ENCODE assay signal across 12 cellular contexts in the genomic region with DNA sequence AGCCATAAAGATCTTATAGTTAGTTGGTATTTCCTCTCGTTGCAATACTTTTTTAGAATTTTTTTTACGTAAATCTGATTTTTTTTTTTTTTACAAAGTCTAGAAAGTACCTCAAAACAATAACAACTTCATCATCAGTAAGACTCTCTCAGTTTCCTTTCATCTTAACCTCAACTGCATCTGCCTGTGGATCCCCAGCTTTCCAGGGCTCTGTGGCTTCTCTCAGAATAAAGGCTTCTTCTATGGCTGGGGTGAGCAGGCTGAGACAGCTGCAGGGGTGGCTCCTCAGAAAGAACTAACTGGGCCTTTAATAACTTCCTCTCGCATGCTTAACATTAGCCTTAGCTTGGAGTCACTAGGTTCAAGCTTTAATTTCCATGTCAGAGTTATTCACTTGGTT. TPM values are rescaled to one million over a fixed set of nuclear protein-coding genes. Genes with fewer than 3 reads are reported as not detected.
DNase-seq lines count a peak whose midpoint lies in the region; ATAC-seq, FAIRE-seq and TF ChIP-seq lines count a peak whose summit lies in the region.
"Had no signal": no experiment of that assay in that cellular context is flagged by ENCODE, and none has a peak within 500 bp of the region (broad histone marks: within the 10 kb centered on the region; RNA-seq: fewer than 3 reads in every experiment).

No MANE protein-coding gene starts in this region.

- intact Hi-C loops in activated CD4-positive, alpha-beta memory T cell treated with anti-CD3 and anti-CD28 coated beads for 36 hours (cut with micrococcal nuclease), result loop anchor here (1.0 to 2.0 kb wide), 5 partner anchors 15 to 219 kb away; partner anchors contain the start of genes ZNF101 and ZNF93

- CTCF ChIA-PET in activated CD4-positive, alpha-beta memory T cell treated with anti-CD3 and anti-CD28 coated beads for 36 hours (lab: Charles Lee), result interaction anchor here (1.9 kb wide), 1 partner anchor 85 kb away, joined by 5 read pairs; the partner anchor contains the start of gene ZNF14

- H3K4me3 ChIP-seq in adipocyte (ENCODE audit: low read length) (peak overlapping the region; percentile 23), mesenchymal stem cell (ENCODE audit: insufficient read depth in 1 of 2, low read depth in 1 of 2, low read length in 2 of 2) (no peak overlapping the region)
- H3K4me3 ChIP-seq: cardiac muscle cell, left lung had no signal

- H3K27me3 ChIP-seq in adipocyte (replicated peaks; ENCODE audit: control insufficient read depth, insufficient read depth, low read length) (no peaks in the 10 kb centered on the region), H9 (ENCODE audit: insufficient read depth, low read length) (no peaks in the 10 kb centered on the region), mesenchymal stem cell (ENCODE audit: control insufficient read depth in 1 of 2, insufficient read depth in 1 of 2, low read length in 2 of 2) (no peaks in the 10 kb centered on the region)
- H3K27me3 ChIP-seq: cardiac muscle cell, left lung had no signal

- no peak overlapping the region for H2BK5ac ChIP-seq in H9 (ENCODE audit: insufficient read length, low read length)
- no peak overlapping the region for H2BK5ac ChIP-seq in mesenchymal stem cell (ENCODE audit: low read depth, low read length, poor library complexity, severe bottlenecking)

- FAIRE-seq in GM18507 (lab: Jason Lieb, UNC), result peak; percentile 18

- no peak overlapping the region for H2BK20ac ChIP-seq in H9 (ENCODE audit: low read depth, low read length, poor library complexity, severe bottlenecking)

- H3T11ph ChIP-seq in H9 (ENCODE audit: low read length), result no peak overlapping the region

- H3K9ac ChIP-seq in adipocyte (ENCODE audit: low read length) (no peak overlapping the region), H9 (ENCODE audit: extremely low read depth, insufficient read length, low read length) (no peak overlapping the region), mesenchymal stem cell (ENCODE audit: low read length) (no peak overlapping the region)

- H4K91ac ChIP-seq in H9 (ENCODE audit: insufficient read length, low read depth, low read length), result no peak overlapping the region
- no peak overlapping the region for H4K91ac ChIP-seq in mesenchymal stem cell (ENCODE audit: low read length)

- H3K4me2 ChIP-seq in H9 (ENCODE audit: insufficient read depth, insufficient read length, low read length), result no peak overlapping the region
- no peak overlapping the region for H3K4me2 ChIP-seq in mesenchymal stem cell (ENCODE audit: low read length, poor library complexity, severe bottlenecking)

- peaks cover 3% of the 10 kb centered on the region for H3K23me2 ChIP-seq in H9 (ENCODE audit: insufficient read length, low read depth, low read length, poor library complexity, severe bottlenecking)

- H2AK5ac ChIP-seq in H9 (ENCODE audit: insufficient read length, low read length) (no peak overlapping the region), mesenchymal stem cell (ENCODE audit: low read length, severe bottlenecking) (no peak overlapping the region)

- H3K36me3 Mint-ChIP-seq in activated CD4-positive, alpha-beta memory T cell treated with anti-CD3 and anti-CD28 coated beads for 36 hours, result peaks cover 71% of the 10 kb centered on the region
- H3K36me3 Mint-ChIP-seq in H9 (ENCODE audit: insufficient read depth in 1 of 3, low read depth in 3 of 3), result peaks cover 21 to 36% (median 29%) of the 10 kb centered on the region in 3 experiments; a peak in 6 of 7 replicates

- no peaks in the 10 kb centered on the region for H4K20me1 ChIP-seq in H9 (ENCODE audit: control insufficient read depth, insufficient read depth, insufficient read length)

- H3K36me3 ChIP-seq in adipocyte (ENCODE audit: control insufficient read depth, insufficient read depth, low read length, severe bottlenecking), result peaks cover 17% of the 10 kb centered on the region
- H3K36me3 ChIP-seq in mesenchymal stem cell (ENCODE audit: control insufficient read depth in 1 of 2, insufficient read depth in 2 of 2, low read depth in 1 of 2, low read length in 2 of 2), result peaks cover 29 to 45% of the 10 kb centered on the region in 2 experiments

- WGBS in H9 (ENCODE audit: extremely low coverage, insufficient read length, low lambda C conversion rate), result no CpG with 5 or more reads among the region's 3 CpGs
- 100% methylated on average over 1 of the region's 3 CpGs for WGBS in mesenchymal stem cell

- no peak overlapping the region for H3K27ac ChIP-seq in H9 (ENCODE audit: insufficient read length, low read depth, low read length)
- no peak overlapping the region for H3K27ac ChIP-seq in mesenchymal stem cell (ENCODE audit: low read length, poor library complexity, severe bottlenecking)
- H3K27ac ChIP-seq: cardiac muscle cell, left lung had no signal

- peaks cover 25% of the 10 kb centered on the region for H3K9me3 Mint-ChIP-seq in activated CD4-positive, alpha-beta memory T cell treated with anti-CD3 and anti-CD28 coated beads for 36 hours
- H3K9me3 Mint-ChIP-seq in H9, result peaks cover 31 to 46% of the 10 kb centered on the region in 2 experiments

- H3K9me3 ChIP-seq in adipocyte (ENCODE audit: control insufficient read depth, low read length) (peaks cover 48% of the 10 kb centered on the region), H9 (ENCODE audit: control insufficient read depth, low read depth, low read length) (no peaks in the 10 kb centered on the region), mesenchymal stem cell (ENCODE audit: control insufficient read depth, low read length) (peaks cover 77% of the 10 kb centered on the region)

- no peak overlapping the region for H2BK120ac ChIP-seq in H9 (ENCODE audit: low read depth, low read length, poor library complexity, severe bottlenecking)
- no peak overlapping the region for H2BK120ac ChIP-seq in mesenchymal stem cell (ENCODE audit: low read depth, low read length)

- no peak for TF ChIP-seq CTCF in H9 (conservative IDR thresholded peaks at IDR 0.05)

- H2BK12ac ChIP-seq in H9 (ENCODE audit: insufficient read length, low read depth, low read length) (no peak overlapping the region), mesenchymal stem cell (ENCODE audit: low read length in 2 of 2) (no peak overlapping the region)

- H3K79me2 ChIP-seq in H9 (ENCODE audit: insufficient read depth, low read length), result no peaks in the 10 kb centered on the region; the same call in 1 of the 2 replicates

- no peak overlapping the region for H4K5ac ChIP-seq in H9 (ENCODE audit: insufficient read length, low read depth, low read length)

- H4K8ac ChIP-seq in H9 (replicated peaks; ENCODE audit: insufficient read length, low read depth, low read length) (no peak overlapping the region), mesenchymal stem cell (ENCODE audit: low read length) (no peak overlapping the region)

- no peak overlapping the region for H2BK15ac ChIP-seq in H9 (ENCODE audit: low read depth, low read length)
- no peak overlapping the region for H2BK15ac ChIP-seq in mesenchymal stem cell (ENCODE audit: low read depth, poor library complexity, severe bottlenecking)

- POLR2A ChIA-PET in activated CD4-positive, alpha-beta memory T cell treated with anti-CD3 and anti-CD28 coated beads for 36 hours (lab: Charles Lee), result interaction anchor here (0.5 to 1.5 kb wide), 4 partner anchors 48 to 833 kb away, joined by 3 to 5 read pairs (median 4); partner anchors contain the start of genes ZNF101 and ZNF253

- DNase-seq in GM18507 (ENCODE audit: extremely low spot score, insufficient read length, low read depth) (no peak), adipocyte (ENCODE audit: low read depth) (no peak), H9 (no peak), NOMO-1 treated with DMSO at 0.1 percent for 48 hours (lab: John Stamatoyannopoulos, UW; ENCODE audit: unreplicated experiment) (no peak), mesenchymal stem cell (no peak)
- DNase-seq in activated CD4-positive, alpha-beta memory T cell treated with anti-CD3 and anti-CD28 coated beads for 36 hours, result peak; percentile 85
- peak; percentile 76 for DNase-seq in stimulated activated CD4-positive, alpha-beta T cell treated with anti-CD3 and anti-CD28 coated beads, Interleukin-1b, Interleukin-23, amount 100 ng/mL, for 48 hours
- DNase-seq: AML-193, left lung, NCI-H82 had no signal

- H3K27ac Mint-ChIP-seq in activated CD4-positive, alpha-beta memory T cell treated with anti-CD3 and anti-CD28 coated beads for 36 hours, result peak overlapping the region; percentile 98
- no peak overlapping the region for H3K27ac Mint-ChIP-seq in H9

- no peak for ATAC-seq in GM18517 (IDR thresholded peaks at IDR 0.05; ENCODE audit: unreplicated experiment)
- ATAC-seq: left lung had no signal

- H3K79me1 ChIP-seq in H9 (ENCODE audit: insufficient read depth, low read depth, low read length, poor library complexity, severe bottlenecking) (peaks cover 2% of the 10 kb centered on the region), mesenchymal stem cell (replicated peaks; ENCODE audit: low read length, poor library complexity, severe bottlenecking) (peaks cover 27% of the 10 kb centered on the region)

- H2AFZ ChIP-seq in H9 (ENCODE audit: low read length) (no peak overlapping the region), mesenchymal stem cell (ENCODE audit: low read depth, low read length) (no peak overlapping the region)

- no peaks in the 10 kb centered on the region for H3K27me3 Mint-ChIP-seq in activated CD4-positive, alpha-beta memory T cell treated with anti-CD3 and anti-CD28 coated beads for 36 hours
- H3K27me3 Mint-ChIP-seq in H9 (ENCODE audit: low read depth), result no peaks in the 10 kb centered on the region; the same call in 1 of the 2 replicates

- H3K4me1 ChIP-seq in adipocyte (ENCODE audit: control insufficient read depth, insufficient read depth, low read length), result no peaks in the 10 kb centered on the region
- no peaks in the 10 kb centered on the region for H3K4me1 ChIP-seq in H9 (ENCODE audit: insufficient read depth, low read length)
- no peaks in the 10 kb centered on the region for H3K4me1 ChIP-seq in mesenchymal stem cell (ENCODE audit: control insufficient read depth, insufficient read depth, low read depth, low read length)

- H3K56ac ChIP-seq in H9 (ENCODE audit: insufficient read length, low read depth, low read length), result no peak overlapping the region

- no peak overlapping the region for H3K14ac ChIP-seq in H9 (ENCODE audit: insufficient read depth, low read length)
- no peak overlapping the region for H3K14ac ChIP-seq in mesenchymal stem cell (ENCODE audit: low read length in 2 of 2)

- peak overlapping the region; percentile 52 for H3K4me3 Mint-ChIP-seq in activated CD4-positive, alpha-beta memory T cell treated with anti-CD3 and anti-CD28 coated beads for 36 hours
- 0 out of 5 replicates have a peak overlapping the region, but pooled peaks of 1 of the 2 experiments have one; percentile 26 for H3K4me3 Mint-ChIP-seq in H9

- peaks cover 60% of the 10 kb centered on the region for H3K4me1 Mint-ChIP-seq in activated CD4-positive, alpha-beta memory T cell treated with anti-CD3 and anti-CD28 coated beads for 36 hours (ENCODE audit: low read depth)
- H3K4me1 Mint-ChIP-seq in H9, result no peaks in the 10 kb centered on the region

- H3K18ac ChIP-seq in H9 (ENCODE audit: insufficient read length, low read depth, low read length) (no peak overlapping the region), mesenchymal stem cell (ENCODE audit: low read depth in 1 of 2, low read length in 2 of 2) (no peak overlapping the region)

- H3K4ac ChIP-seq in H9 (ENCODE audit: low read depth, low read length) (no peak overlapping the region), mesenchymal stem cell (ENCODE audit: low read depth in 1 of 2, low read length in 2 of 2) (no peak overlapping the region)

- no peak overlapping the region for H3K23ac ChIP-seq in H9 (ENCODE audit: insufficient read length, low read depth, low read length)
- H3K23ac ChIP-seq in mesenchymal stem cell (ENCODE audit: low read length in 2 of 2), result no peak overlapping the region

RNA-seq across cellular contexts. Expression of gene ZNF506, which starts 4.2 kb away (rescaled TPM):
- 10 to 100 TPM; 32.9 to 39.3 TPM for total RNA-seq in activated CD4-positive, alpha-beta memory T cell treated with anti-CD3 and anti-CD28 coated beads for 36 hours
- total RNA-seq in H9 (2021), result 2.0 and 3.0 TPM in 2 replicates
- polyA plus RNA-seq in mesenchymal stem cell (2013, experiment 1 of 2), result 8.5 TPM
- polyA plus RNA-seq in mesenchymal stem cell (2013, experiment 2 of 2), result 8.5 TPM

RNA-seq across cellular contexts. Expression of gene ZNF253, which starts 48.3 kb away (rescaled TPM):
- 10 to 100 TPM; 11.0 to 12.9 TPM for total RNA-seq in activated CD4-positive, alpha-beta memory T cell treated with anti-CD3 and anti-CD28 coated beads for 36 hours
- 47.7 and 51.0 TPM in 2 replicates for total RNA-seq in H9 (2021)
- polyA plus RNA-seq in mesenchymal stem cell (2013, experiment 1 of 2), result 5.1 TPM
- 4.8 TPM for polyA plus RNA-seq in mesenchymal stem cell (2013, experiment 2 of 2)

Comparison
In these comparisons a context has a peak if more than half of its experiments do, and no peak if none do; other contexts are left out.
1. DNase-seq: peak in activated CD4-positive, alpha-beta memory T cell treated with anti-CD3 and anti-CD28 coated beads for 36 hours (single experiment) and stimulated activated CD4-positive, alpha-beta T cell treated with anti-CD3 and anti-CD28 coated beads, Interleukin-1b, Interleukin-23, amount 100 ng/mL, for 48 hours (single experiment); none in GM18507 (single experiment), adipocyte (single experiment), H9 (single experiment), NOMO-1 treated with DMSO at 0.1 percent for 48 hours (single experiment) and mesenchymal stem cell (single experiment).